ENCODE assay signal across 17 cellular contexts in genomic region chrX:130155564-130155963, GRCh38. TPM values are rescaled to one million over a fixed set of nuclear protein-coding genes. Genes with fewer than 3 reads are reported as not detected.
DNase-seq lines count a peak whose midpoint lies in the region; ATAC-seq, FAIRE-seq and TF ChIP-seq lines count a peak whose summit lies in the region.
"Had no signal": no experiment of that assay in that cellular context is flagged by ENCODE, and none has a peak within 500 bp of the region (broad histone marks: within the 10 kb centered on the region; RNA-seq: fewer than 3 reads in every experiment).

No MANE protein-coding gene starts in this region.

- TF ChIP-seq RAD21 in K562 (CRISPR knock-in tag; conservative IDR thresholded peaks at IDR 0.05 in 1 of 2, IDR thresholded peaks at IDR 0.05 in 1 of 2), result no peak

- H3K4me2 ChIP-seq in K562 (ENCODE audit: insufficient read depth, low read length), result no peak overlapping the region
- H3K4me2 ChIP-seq: GM23338 had no signal

- no peak for DNase-seq in D721Med (ENCODE audit: insufficient read length, low spot score)
- peak; percentile 72 for DNase-seq in NCI-H82 treated with DMSO at 0.1 percent for 48 hours (lab: John Stamatoyannopoulos, UW; ENCODE audit: unreplicated experiment)
- DNase-seq in K562 (ENCODE audit: extremely low read depth in 1 of 4, low spot score in 3 of 4), result no peak
- peak; percentile 13 for DNase-seq in glomerular visceral epithelial cell (ENCODE audit: extremely low spot score)
- no peak for DNase-seq in GM12892 (ENCODE audit: insufficient read length)
- no peak for DNase-seq in natural killer cell
- no peak for DNase-seq in NCI-H2227 treated with DMSO at 0.1 percent for 48 hours (lab: John Stamatoyannopoulos, UW)
- DNase-seq: CD4-positive, alpha-beta memory T cell; COR-L47; DND-41; GDM1; H7 had no signal

- in situ Hi-C loops in K562 (cut with MboI), result no loop called here

- peaks cover 42% of the 10 kb centered on the region for H3K36me3 ChIP-seq in K562 (ENCODE audit: control insufficient read depth, insufficient read depth, low read length)

- H3K9me3 Mint-ChIP-seq in natural killer cell, result no peaks in the 10 kb centered on the region
- H3K9me3 Mint-ChIP-seq: CD4-positive, alpha-beta memory T cell; GM23338 had no signal

- FAIRE-seq in D721Med (lab: Jason Lieb, UNC), result peak; percentile 74
- no peak for FAIRE-seq in K562 (lab: Jason Lieb, UNC)
- no peak for FAIRE-seq in GM12892 (lab: Jason Lieb, UNC)
- FAIRE-seq: A204.1 had no signal

- BruUV-seq in K562 (replicated peaks; lab: Mats Ljungman, UMichigan), result no TSS peak

- intact Hi-C loops in K562 (cut with micrococcal nuclease), result no loop called here
- intact Hi-C loops in natural killer cell (cut with micrococcal nuclease), result no loop called here

- no peaks in the 10 kb centered on the region for H3K27me3 ChIP-seq in K562 (ENCODE audit: control insufficient read depth in 2 of 2, insufficient read depth in 2 of 2, low read length in 2 of 2)

- H3K36me3 Mint-ChIP-seq in natural killer cell, result no peaks in the 10 kb centered on the region

- no peaks in the 10 kb centered on the region for H3K4me1 ChIP-seq in K562 (replicated peaks in 1 of 2; ENCODE audit: control insufficient read depth in 2 of 2, insufficient read depth in 2 of 2, low read length in 2 of 2)

- WGBS in K562 (ENCODE audit: insufficient coverage, low coverage, missing lambda C conversion rate), result 65% methylated on average over 2 of the region's 2 CpGs

- TF ChIP-seq EP300 in K562 (IDR thresholded peaks at IDR 0.05; ENCODE audit: low read length), result no peak

- H3K9me1 ChIP-seq in K562 (ENCODE audit: control insufficient read depth, insufficient read depth, low read length), result no peaks in the 10 kb centered on the region

- no peak overlapping the region for H3K9ac ChIP-seq in K562 (ENCODE audit: insufficient read depth in 1 of 2, low read depth in 2 of 2, low read length in 2 of 2)

- no peak for TF ChIP-seq CTCF in D721Med (IDR thresholded peaks at IDR 0.05; ENCODE audit: insufficient read depth, missing control alignments)
- TF ChIP-seq CTCF in K562 (IDR thresholded peaks at IDR 0.05 in 2 of 3, conservative IDR thresholded peaks at IDR 0.05 in 1 of 3; ENCODE audit: insufficient read depth in 2 of 3, low read depth in 1 of 3, low read length in 3 of 3), result no peak
- no peak for TF ChIP-seq CTCF in natural killer cell (IDR thresholded peaks at IDR 0.05)

- peaks cover 0 to 4% of the 10 kb centered on the region in 2 donors for H3K4me1 Mint-ChIP-seq in natural killer cell
- H3K4me1 Mint-ChIP-seq: GM23338 had no signal

- TF ChIP-seq POLR2A in K562 (conservative IDR thresholded peaks at IDR 0.05), result no peak
- TF ChIP-seq POLR2A in GM12892 (IDR thresholded peaks at IDR 0.05; ENCODE audit: low read depth, low read length), result no peak

- H3K4me3 ChIP-seq in K562, result no peak overlapping the region
- H3K4me3 ChIP-seq: GM23338 had no signal

- no peak overlapping the region for H3K27ac Mint-ChIP-seq in natural killer cell
- H3K27ac Mint-ChIP-seq: B cell, GM23338 had no signal

- H3K27me3 Mint-ChIP-seq in natural killer cell (ENCODE audit: low read depth in 2 of 2), result no peaks in the 10 kb centered on the region
- H3K27me3 Mint-ChIP-seq: B cell; CD4-positive, alpha-beta memory T cell had no signal

- CTCF ChIA-PET in K562 (lab: Yijun Ruan, JAX; ENCODE audit: low intra/inter-chr PET ratio), result no interaction called here

- no peaks in the 10 kb centered on the region for H3K9me3 ChIP-seq in K562 (replicated peaks; ENCODE audit: control insufficient read depth, insufficient read depth, low read depth, low read length)

- peaks cover 4% of the 10 kb centered on the region; the same call in 1 of the 3 replicates for H3K79me2 ChIP-seq in K562 (ENCODE audit: control insufficient read depth, insufficient read depth, low read length)

- POLR2A ChIA-PET in K562 (lab: Yijun Ruan, JAX), result interaction anchor here (0.6 to 2.0 kb wide), 5 partner anchors 9 to 25 kb away, joined by 3 to 7 read pairs (median 4); partner anchors contain the start of gene AIFM1

- H3K4me3 Mint-ChIP-seq in natural killer cell, result no peak overlapping the region
- H3K4me3 Mint-ChIP-seq: B cell; CD4-positive, alpha-beta memory T cell; GM23338 had no signal

- H4K20me1 ChIP-seq in K562 (replicated peaks; ENCODE audit: control insufficient read depth, insufficient read depth, low read length), result no peaks in the 10 kb centered on the region

- no peak for ATAC-seq in K562
- no peak for ATAC-seq in GM21447 (IDR thresholded peaks at IDR 0.05; ENCODE audit: unreplicated experiment)
- ATAC-seq in natural killer cell, result no peak
- ATAC-seq: GM23338 had no signal

- H2AFZ ChIP-seq in K562 (ENCODE audit: low read depth, low read length), result no peak overlapping the region
- H2AFZ ChIP-seq: GM23338 had no signal

- no peak overlapping the region for H3K27ac ChIP-seq in K562 (ENCODE audit: extremely low read depth, low read depth, low read length)
- H3K27ac ChIP-seq: C4-2B had no signal

TF ChIP-seq in K562, 482 proteins besides CTCF, POLR2A, EP300 and RAD21 (continues in another document):
- no peak for TF ChIP-seq ZNF644 (tag; IDR thresholded peaks at IDR 0.05; ENCODE audit: low read depth)

RNA-seq across cellular contexts. Expression of gene AIFM1, which starts 10.1 kb away (rescaled TPM):
- total RNA-seq in K562 (2011; cell fraction: chromatin; rRNA removed; ENCODE audit: low replicate concordance), result 25.4 and 35.9 TPM in 2 replicates
- 14.5 and 20.4 TPM in 2 replicates for total RNA-seq in K562 (2011; cell fraction: nucleolus; rRNA removed)
- 21.5 and 24.0 TPM in 2 replicates for total RNA-seq in K562 (2011; cell fraction: nucleoplasm; rRNA removed)
- total RNA-seq in K562 (2014; rRNA removed) (59.9 and 65.0 TPM in 2 replicates), K562 (2014; rRNA removed; fragmentation: Illumina TruSeq; extraction: Trizol) (101 and 107 TPM in 2 replicates), K562 (2015; rRNA removed; fragmentation: Illumina TruSeq; extraction: Trizol) (79.9 and 91.4 TPM in 2 replicates), K562 (2021) (80.7 and 85.2 TPM in 2 replicates), natural killer cell (10 to 100 TPM; 16.2 to 21.1 (median 17.0) TPM)
- polyA plus RNA-seq in K562 (2011; rRNA removed) (85.6 and 111 TPM in 2 replicates), K562 (2014; fragmentation: Illumina TruSeq; extraction: Trizol) (99.0 and 117 TPM in 2 replicates), K562 (2014; fragmentation: Nextera tagmentation; extraction: Ambion mirVana) (10 to 100 TPM; 51.0 to 62.0 TPM), K562 (2014; rRNA removed) (91.2 and 93.7 TPM in 2 replicates)
- 55.0 and 81.8 TPM in 2 replicates for polyA plus RNA-seq in K562 (2011; cell fraction: cytosol; rRNA removed)
- 40.3 and 74.3 TPM in 2 replicates for polyA plus RNA-seq in K562 (2011; cell fraction: nucleus; rRNA removed)
- polyA plus RNA-seq in K562 (2012), result 89.5 and 101 TPM in 2 replicates
- 93.8 and 106 TPM in 2 replicates for polyA minus RNA-seq in K562 (2011; rRNA and poly(A)+ RNA removed)
- polyA minus RNA-seq in K562 (2011; cell fraction: cytosol; rRNA and poly(A)+ RNA removed), result 27.8 and 34.7 TPM in 2 replicates
- 10.8 and 24.0 TPM in 2 replicates for polyA minus RNA-seq in K562 (2011; cell fraction: nucleus; rRNA and poly(A)+ RNA removed)
- polyA plus RNA-seq in GM12892 (2012; ENCODE audit: missing spikeins), result 50.1 TPM

RNA-seq across cellular contexts. Expression of gene RAB33A, which starts 16.2 kb away (rescaled TPM):
- total RNA-seq in K562 (2011; cell fraction: chromatin; rRNA removed; ENCODE audit: low replicate concordance), result 0.23 TPM in 1 of 2 replicates, not detected in the other
- 0.33 TPM in 1 of 2 replicates, not detected in the other for total RNA-seq in K562 (2011; cell fraction: nucleolus; rRNA removed)
- not detected in 2 replicates for total RNA-seq in K562 (2011; cell fraction: nucleoplasm; rRNA removed)
- total RNA-seq in K562 (2014; rRNA removed) (0.09 TPM in 1 of 2 replicates, not detected in the other), K562 (2014; rRNA removed; fragmentation: Illumina TruSeq; extraction: Trizol) (not detected in 2 replicates), K562 (2015; rRNA removed; fragmentation: Illumina TruSeq; extraction: Trizol) (not detected in 2 replicates), K562 (2021) (0.20 TPM in 1 of 2 replicates, not detected in the other), natural killer cell (1 to 10 TPM; 3.2 to 4.4 (median 4.4) TPM)
- polyA plus RNA-seq in K562 (2011; rRNA removed) (0.06 and 0.11 TPM in 2 replicates), K562 (2014; fragmentation: Illumina TruSeq; extraction: Trizol) (not detected in 2 replicates), K562 (2014; fragmentation: Nextera tagmentation; extraction: Ambion mirVana) (under 1 TPM; 0.04 TPM), K562 (2014; rRNA removed) (not detected in 2 replicates)
- 0.09 TPM in 1 of 2 replicates, not detected in the other for polyA plus RNA-seq in K562 (2011; cell fraction: cytosol; rRNA removed)
- polyA plus RNA-seq in K562 (2011; cell fraction: nucleus; rRNA removed), result 0.14 TPM in 1 of 2 replicates, not detected in the other
- polyA plus RNA-seq in K562 (2012), result not detected in 2 replicates
- not detected in 2 replicates for polyA minus RNA-seq in K562 (2011; rRNA and poly(A)+ RNA removed)
- polyA minus RNA-seq in K562 (2011; cell fraction: cytosol; rRNA and poly(A)+ RNA removed), result not detected in 2 replicates
- polyA minus RNA-seq in K562 (2011; cell fraction: nucleus; rRNA and poly(A)+ RNA removed), result 0.22 and 0.27 TPM in 2 replicates
- polyA plus RNA-seq in GM12892 (2012; ENCODE audit: missing spikeins), result 21.6 TPM
- total RNA-seq: H7 had no signal

RNA-seq across cellular contexts. Expression of gene ELF4, which starts 45.3 kb away (rescaled TPM):
- 17.7 and 35.6 TPM in 2 replicates for total RNA-seq in K562 (2011; cell fraction: chromatin; rRNA removed; ENCODE audit: low replicate concordance)
- 19.2 and 22.7 TPM in 2 replicates for total RNA-seq in K562 (2011; cell fraction: nucleolus; rRNA removed)
- 24.8 and 30.9 TPM in 2 replicates for total RNA-seq in K562 (2011; cell fraction: nucleoplasm; rRNA removed)
- 28.6 and 41.1 TPM in 2 replicates for total RNA-seq in K562 (2014; rRNA removed)
- total RNA-seq in K562 (2014; rRNA removed; fragmentation: Illumina TruSeq; extraction: Trizol), result 17.6 and 18.3 TPM in 2 replicates
- 24.8 and 26.3 TPM in 2 replicates for total RNA-seq in K562 (2015; rRNA removed; fragmentation: Illumina TruSeq; extraction: Trizol)
- total RNA-seq in K562 (2021), result 43.9 and 47.7 TPM in 2 replicates
- 29.2 and 33.4 TPM in 2 replicates for polyA plus RNA-seq in K562 (2011; rRNA removed)
- polyA plus RNA-seq in K562 (2011; cell fraction: cytosol; rRNA removed), result 39.7 and 49.3 TPM in 2 replicates
- polyA plus RNA-seq in K562 (2011; cell fraction: nucleus; rRNA removed), result 24.3 and 33.0 TPM in 2 replicates
- polyA plus RNA-seq in K562 (2012), result 38.6 and 52.6 TPM in 2 replicates
- polyA plus RNA-seq in K562 (2014; fragmentation: Illumina TruSeq; extraction: Trizol), result 50.7 and 55.8 TPM in 2 replicates
- polyA plus RNA-seq in K562 (2014; fragmentation: Nextera tagmentation; extraction: Ambion mirVana), result 1 to 10 TPM; 5.9 to 7.3 TPM
- polyA plus RNA-seq in K562 (2014; rRNA removed), result 25.2 and 28.4 TPM in 2 replicates
- 35.0 and 38.5 TPM in 2 replicates for polyA minus RNA-seq in K562 (2011; rRNA and poly(A)+ RNA removed)
- polyA minus RNA-seq in K562 (2011; cell fraction: cytosol; rRNA and poly(A)+ RNA removed), result 38.8 and 40.9 TPM in 2 replicates
- 8.9 and 10.8 TPM in 2 replicates for polyA minus RNA-seq in K562 (2011; cell fraction: nucleus; rRNA and poly(A)+ RNA removed)
- 12.9 TPM for polyA plus RNA-seq in GM12892 (2012; ENCODE audit: missing spikeins)
- total RNA-seq in natural killer cell, result 100 to 1,000 TPM in 1 of 3 donors, 10 to 100 TPM in 2; 83.3 to 105 (median 98.7) TPM

Comparison
In these comparisons a context has a peak if more than half of its experiments do, and no peak if none do; other contexts are left out.
1. DNase-seq: peak in NCI-H82 treated with DMSO at 0.1 percent for 48 hours (single experiment) and glomerular visceral epithelial cell (single experiment); none in D721Med (single experiment), K562 (0 of 4), GM12892 (single experiment), natural killer cell (single experiment) and NCI-H2227 treated with DMSO at 0.1 percent for 48 hours (single experiment).